20 cellular contexts compared by ENCODE assay signal in genomic region chr6:155311583-155311982, GRCh38. TPM values are rescaled to one million over a fixed set of nuclear protein-coding genes. Genes with fewer than 3 reads are reported as not detected.
"Had no signal": no experiment of that assay in that cellular context is flagged by ENCODE, and none has a peak within 500 bp of the region (broad histone marks: within the 10 kb centered on the region; RNA-seq: fewer than 3 reads in every experiment).

No MANE protein-coding gene starts in this region.

- ATAC-seq: activated CD4-positive, alpha-beta T cell treated with anti-CD3 and anti-CD28 coated beads for 36 hours; activated naive CD4-positive, alpha-beta T cell treated with anti-CD3 and anti-CD28 coated beads, Interleukin-2, amount 50 U/mL, for 72 hours; left colon; T-helper 17 cell had no signal

- H3K4me3 ChIP-seq: esophagus muscularis mucosa, lung, right atrium auricular region, thyroid gland, vagina had no signal

- H3K27me3 ChIP-seq: esophagus muscularis mucosa, right atrium auricular region, thyroid gland, vagina had no signal

- FAIRE-seq: small intestine had no signal

- H3K27me3 Mint-ChIP-seq: activated CD4-positive, alpha-beta T cell treated with anti-CD3 and anti-CD28 coated beads for 36 hours; central memory CD8-positive, alpha-beta T cell; dendritic cell treated with granulocyte-macrophage colony-stimulating factor and Interleukin-4, amounts not matched to agents 40 ng/mL and 50 ng/mL, for 4 days; naive B cell; T-helper 17 cell had no signal

- H3K27ac ChIP-seq: esophagus muscularis mucosa, right atrium auricular region, thyroid gland, vagina had no signal

- H3K9me3 Mint-ChIP-seq: activated naive CD4-positive, alpha-beta T cell treated with anti-CD3 and anti-CD28 coated beads, Interleukin-2, amount 50 U/mL, for 72 hours; activated T-helper 2 cell treated with anti-CD3 and anti-CD28 coated beads, Interferon-gamma antibody, Interleukin-2, Interleukin-4, amounts not matched to agents 10 μg/mL and 5 μg/mL and 100 μg/mL, durations not matched to agents 14 hours and 24 hours and 36 hours; brain; central memory CD8-positive, alpha-beta T cell; dendritic cell treated with granulocyte-macrophage colony-stimulating factor and Interleukin-4, amounts not matched to agents 40 ng/mL and 50 ng/mL, for 4 days; immature natural killer cell; naive B cell had no signal

- H3K4me3 Mint-ChIP-seq: central memory CD8-positive, alpha-beta T cell; dendritic cell treated with granulocyte-macrophage colony-stimulating factor and Interleukin-4, amounts not matched to agents 40 ng/mL and 50 ng/mL, for 4 days; T-helper 17 cell had no signal

- H3K36me3 ChIP-seq: right atrium auricular region, thyroid gland had no signal

- H3K9me3 ChIP-seq: esophagus muscularis mucosa, right atrium auricular region, thyroid gland, vagina had no signal

- DNase-seq: activated CD4-positive, alpha-beta T cell treated with anti-CD3 and anti-CD28 coated beads for 36 hours; amniotic stem cell; glutamatergic neuron; immature natural killer cell; left colon; naive B cell; small intestine; T-helper 17 cell; thyroid gland had no signal

- H3K27ac Mint-ChIP-seq: activated naive CD4-positive, alpha-beta T cell treated with anti-CD3 and anti-CD28 coated beads, Interleukin-2, amount 50 U/mL, for 72 hours; activated T-helper 2 cell treated with anti-CD3 and anti-CD28 coated beads, Interferon-gamma antibody, Interleukin-2, Interleukin-4, amounts not matched to agents 10 μg/mL and 5 μg/mL and 100 μg/mL, durations not matched to agents 14 hours and 24 hours and 36 hours; brain; dendritic cell treated with granulocyte-macrophage colony-stimulating factor and Interleukin-4, amounts not matched to agents 40 ng/mL and 50 ng/mL, for 4 days had no signal

RNA-seq across cellular contexts. Expression of gene CLDN20, which starts 47.8 kb away (rescaled TPM):
- total RNA-seq: activated CD4-positive, alpha-beta T cell treated with anti-CD3 and anti-CD28 coated beads for 36 hours; activated naive CD4-positive, alpha-beta T cell treated with anti-CD3 and anti-CD28 coated beads, Interleukin-2, amount 50 U/mL, for 72 hours; esophagus muscularis mucosa; fibroblast of villous mesenchyme; left colon; lung; posterior vena cava; right atrium auricular region; T-helper 17 cell; thyroid gland; vagina had no signal
- polyA plus RNA-seq: immature natural killer cell, lung, small intestine had no signal
